ENCODE assay signal across 9 cellular contexts in the genomic region with DNA sequence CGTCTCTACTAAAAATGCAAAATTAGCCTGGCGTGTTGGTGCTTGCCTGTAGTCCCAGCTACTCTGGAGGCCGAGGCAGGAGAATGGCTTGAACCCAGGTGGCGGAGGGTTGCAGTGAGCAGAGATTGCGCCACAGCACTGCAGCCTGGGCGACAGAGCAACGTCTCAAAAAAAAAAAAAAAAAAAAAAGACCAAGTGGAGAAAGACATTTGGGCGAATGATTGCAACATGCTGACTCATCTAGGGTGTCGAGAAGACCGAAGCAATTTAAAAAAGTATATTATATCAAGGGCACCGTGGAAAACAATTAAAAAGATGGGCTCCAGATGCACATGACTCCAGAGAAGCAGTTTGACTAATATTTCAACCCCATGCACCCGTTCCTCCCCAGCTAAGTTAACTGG. TPM values are rescaled to one million over a fixed set of nuclear protein-coding genes. Genes with fewer than 3 reads are reported as not detected.
A peak's percentile ranks its signal among the peaks of the same experiment; 100 is the strongest.
DNase-seq lines count a peak whose midpoint lies in the region; ATAC-seq, FAIRE-seq and TF ChIP-seq lines count a peak whose summit lies in the region.
"Had no signal": no experiment of that assay in that cellular context is flagged by ENCODE, and none has a peak within 500 bp of the region (broad histone marks: within the 10 kb centered on the region; RNA-seq: fewer than 3 reads in every experiment).

No MANE protein-coding gene starts in this region.

- TF ChIP-seq CTCF in K562 (IDR thresholded peaks at IDR 0.05 in 2 of 3, conservative IDR thresholded peaks at IDR 0.05 in 1 of 3; ENCODE audit: insufficient read depth in 2 of 3, low read depth in 1 of 3, low read length in 3 of 3) (no peak), HepG2 (CRISPR knock-in tag; IDR thresholded peaks at IDR 0.05) (no peak)

- BruUV-seq in K562 (replicated peaks; lab: Mats Ljungman, UMichigan), result no TSS peak
- BruUV-seq in HepG2 (replicated peaks; lab: Mats Ljungman, UMichigan), result no TSS peak

- H3K4me2 ChIP-seq in K562 (ENCODE audit: insufficient read depth, low read length) (peak overlapping the region; percentile 51), HepG2 (ENCODE audit: low read depth, low read length) (0 out of 2 replicates have a peak overlapping the region, but pooled peaks have one; percentile 18)

- TF ChIP-seq POLR2A in K562 (conservative IDR thresholded peaks at IDR 0.05) (no peak), HepG2 (IDR thresholded peaks at IDR 0.05; ENCODE audit: insufficient read depth in 1 of 2, low read depth in 2 of 2, low read length in 2 of 2) (no peak)

- H3K27ac ChIP-seq in K562 (ENCODE audit: extremely low read depth, low read depth, low read length), result no peak overlapping the region
- H3K27ac ChIP-seq in HepG2 (ENCODE audit: extremely low read length, insufficient read depth, low read length), result no peak overlapping the region

- POLR2A ChIA-PET in K562 (lab: Yijun Ruan, JAX), result interaction anchor here (0.8 kb wide), 2 partner anchors 23 to 89 kb away, joined by 3 read pairs; no protein-coding TSS in a partner anchor
- POLR2A ChIA-PET in HepG2 (lab: Yijun Ruan, JAX), result no interaction called here

- H3K36me3 ChIP-seq in K562 (ENCODE audit: control insufficient read depth, insufficient read depth, low read length) (no peaks in the 10 kb centered on the region), HepG2 (replicated peaks in 1 of 2; ENCODE audit: control insufficient read depth in 1 of 2, insufficient read depth in 2 of 2, low read length in 2 of 2) (no peaks in the 10 kb centered on the region)

- DNase-seq in Right ventricle myocardium inferior (ENCODE audit: missing footprints), result peak; percentile 72
- no peak for DNase-seq in cardiac septum (ENCODE audit: low spot score)
- DNase-seq in K562 (ENCODE audit: extremely low read depth in 1 of 4, low spot score in 3 of 4), result peak in 2 of 4 experiments; percentile 19 to 37
- DNase-seq in HepG2 (ENCODE audit: low spot score), result no peak
- no peak for DNase-seq in GDM1 (lab: John Stamatoyannopoulos, UW)
- no peak for DNase-seq in cerebellum (ENCODE audit: low spot score)
- DNase-seq: NCI-H510A treated with DMSO at 0.1 percent for 48 hours had no signal

- WGBS in K562 (ENCODE audit: insufficient coverage, low coverage, missing lambda C conversion rate), result 4% methylated on average over 11 of the region's 12 CpGs
- WGBS in HepG2 (ENCODE audit: low lambda C conversion rate), result 7% methylated on average over 12 of the region's 12 CpGs

- intact Hi-C loops in Right ventricle myocardium inferior (cut with DNase I), result loop anchor here (5.0 to 10.0 kb wide), 3 partner anchors 574 to 1087 kb away; no protein-coding TSS in a partner anchor
- intact Hi-C loops in cardiac septum (cut with DNase I), result loop anchor here (5.0 to 10.0 kb wide), 3 partner anchors 954 to 1282 kb away; no protein-coding TSS in a partner anchor
- intact Hi-C loops in K562 (cut with micrococcal nuclease), result loop anchor here (5.0 to 10.0 kb wide), 4 partner anchors 394 to 1282 kb away; no protein-coding TSS in a partner anchor
- intact Hi-C loops in HepG2 (cut with micrococcal nuclease; ENCODE audit: unreplicated experiment), result loop anchor here (5.0 to 10.0 kb wide), 3 partner anchors 56 to 1332 kb away; no protein-coding TSS in a partner anchor

- peak overlapping the region; percentile 4; the same call in 1 of the 2 replicates for H3K4me3 ChIP-seq in K562
- H3K4me3 ChIP-seq in HepG2 (replicated peaks in 1 of 3; ENCODE audit: insufficient read depth in 1 of 3, low read depth in 2 of 3, low read length in 3 of 3), result no peak overlapping the region

- FAIRE-seq in K562 (lab: Jason Lieb, UNC) (no peak), HepG2 (lab: Jason Lieb, UNC) (no peak)

- H3K9ac ChIP-seq in K562 (ENCODE audit: insufficient read depth in 1 of 2, low read depth in 2 of 2, low read length in 2 of 2) (peak overlapping the region in 1 of 2 experiments; percentile 44; a peak in 1 of 4 replicates), HepG2 (ENCODE audit: insufficient read depth, low read depth, low read length) (no peak overlapping the region)

- no peak for TF ChIP-seq EP300 in K562 (IDR thresholded peaks at IDR 0.05; ENCODE audit: low read length)
- TF ChIP-seq EP300 in HepG2 (IDR thresholded peaks at IDR 0.05; ENCODE audit: low read depth in 2 of 2, low read length in 2 of 2), result no peak
- no peak for TF ChIP-seq EP300 in HepG2 (CRISPR knock-in tag; IDR thresholded peaks at IDR 0.05; ENCODE audit: borderline replicate concordance)

- H4K20me1 ChIP-seq in K562 (replicated peaks; ENCODE audit: control insufficient read depth, insufficient read depth, low read length), result 0 out of 2 replicates have a peak, but pooled peaks cover 4% of the 10 kb centered on the region
- H4K20me1 ChIP-seq in HepG2 (ENCODE audit: insufficient read depth, low read length), result no peaks in the 10 kb centered on the region

- ATAC-seq in Right ventricle myocardium inferior (peak; percentile 47), K562 (peak; percentile 72), HepG2 (no peak), HG03442 (IDR thresholded peaks at IDR 0.05; ENCODE audit: unreplicated experiment) (no peak)
- ATAC-seq in activated CD4-positive, CD25-positive, alpha-beta regulatory T cell treated with anti-CD3 and anti-CD28 coated beads, Interleukin-2, amount 50 U/mL, for 24 hours, result no peak

- H3K27me3 ChIP-seq in K562 (ENCODE audit: control insufficient read depth in 2 of 2, insufficient read depth in 2 of 2, low read length in 2 of 2), result no peaks in the 10 kb centered on the region; a peak in 1 of 5 replicates
- no peaks in the 10 kb centered on the region for H3K27me3 ChIP-seq in HepG2 (ENCODE audit: control insufficient read depth in 1 of 2, insufficient read depth in 2 of 2, low read length in 2 of 2)

- no peaks in the 10 kb centered on the region for H3K79me2 ChIP-seq in K562 (ENCODE audit: control insufficient read depth, insufficient read depth, low read length)
- no peaks in the 10 kb centered on the region for H3K79me2 ChIP-seq in HepG2 (ENCODE audit: insufficient read depth, low read length)

- H3K4me1 ChIP-seq in K562 (replicated peaks in 1 of 2; ENCODE audit: control insufficient read depth in 2 of 2, insufficient read depth in 2 of 2, low read length in 2 of 2) (no peaks in the 10 kb centered on the region), HepG2 (ENCODE audit: insufficient read depth, low read length) (no peaks in the 10 kb centered on the region)

- CTCF ChIA-PET in K562 (lab: Yijun Ruan, JAX; ENCODE audit: low intra/inter-chr PET ratio) (no interaction called here), HepG2 (lab: Yijun Ruan, JAX; ENCODE audit: low intra/inter-chr PET ratio, low total read pairs) (no interaction called here)

- no peaks in the 10 kb centered on the region for H3K9me1 ChIP-seq in K562 (ENCODE audit: control insufficient read depth, insufficient read depth, low read length)

- in situ Hi-C loops in K562 (cut with MboI) (no loop called here), HepG2 (cut with HindIII; ENCODE audit: extremely low pct_ligation_motif_present, low pct_unique_long_range_greater_than_20kb) (loop anchor here (25.0 kb wide), 2 partner anchors 1082 to 1332 kb away; no protein-coding TSS in a partner anchor)

- H3K9me3 ChIP-seq in K562 (replicated peaks; ENCODE audit: control insufficient read depth, insufficient read depth, low read depth, low read length) (no peaks in the 10 kb centered on the region), HepG2 (ENCODE audit: low read length) (no peaks in the 10 kb centered on the region)

- H2AFZ ChIP-seq in K562 (ENCODE audit: low read depth, low read length) (peak overlapping the region; percentile 74), HepG2 (ENCODE audit: low read length) (peak overlapping the region; percentile 72)

- TF ChIP-seq RAD21 in K562 (CRISPR knock-in tag; conservative IDR thresholded peaks at IDR 0.05 in 1 of 2, IDR thresholded peaks at IDR 0.05 in 1 of 2) (no peak), HepG2 (CRISPR knock-in tag; IDR thresholded peaks at IDR 0.05) (no peak)

RNA-seq across cellular contexts. Expression of gene KLF4, which starts 9.2 kb away (rescaled TPM):
- 36.9 TPM for total RNA-seq in Right ventricle myocardium inferior
- total RNA-seq in cardiac septum, result 19.8 TPM
- total RNA-seq in K562 (2011; cell fraction: chromatin; rRNA removed; ENCODE audit: low replicate concordance), result 0.40 and 0.62 TPM in 2 replicates
- total RNA-seq in K562 (2011; cell fraction: nucleolus; rRNA removed), result 0.67 and 0.79 TPM in 2 replicates
- 0.22 and 0.69 TPM in 2 replicates for total RNA-seq in K562 (2011; cell fraction: nucleoplasm; rRNA removed)
- 0.24 and 0.27 TPM in 2 replicates for total RNA-seq in K562 (2014; rRNA removed)
- total RNA-seq in K562 (2014; rRNA removed; fragmentation: Illumina TruSeq; extraction: Trizol), result 0.22 and 0.26 TPM in 2 replicates
- total RNA-seq in K562 (2015; rRNA removed; fragmentation: Illumina TruSeq; extraction: Trizol), result 0.11 and 0.23 TPM in 2 replicates
- total RNA-seq in K562 (2021), result 0.95 and 1.0 TPM in 2 replicates
- polyA plus RNA-seq in K562 (2011; rRNA removed), result 0.08 and 0.29 TPM in 2 replicates
- polyA plus RNA-seq in K562 (2011; cell fraction: cytosol; rRNA removed), result 0.04 and 0.55 TPM in 2 replicates
- 0.21 and 1.1 TPM in 2 replicates for polyA plus RNA-seq in K562 (2011; cell fraction: nucleus; rRNA removed)
- 0.38 and 1.2 TPM in 2 replicates for polyA plus RNA-seq in K562 (2012)
- polyA plus RNA-seq in K562 (2014; fragmentation: Illumina TruSeq; extraction: Trizol), result 0.24 and 0.30 TPM in 2 replicates
- under 1 TPM; 0.04 to 0.07 TPM for polyA plus RNA-seq in K562 (2014; fragmentation: Nextera tagmentation; extraction: Ambion mirVana)
- 0.09 and 0.57 TPM in 2 replicates for polyA plus RNA-seq in K562 (2014; rRNA removed)
- polyA minus RNA-seq in K562 (2011; rRNA and poly(A)+ RNA removed), result 0.30 TPM in 1 of 2 replicates, not detected in the other
- polyA minus RNA-seq in K562 (2011; cell fraction: cytosol; rRNA and poly(A)+ RNA removed), result 0.73 and 0.95 TPM in 2 replicates
- polyA minus RNA-seq in K562 (2011; cell fraction: nucleus; rRNA and poly(A)+ RNA removed), result 0.56 and 0.94 TPM in 2 replicates
- 0.20 TPM in 1 of 2 replicates, not detected in the other for total RNA-seq in HepG2 (2016; rRNA removed; fragmentation: Illumina TruSeq; extraction: Trizol)
- not detected in 2 replicates for total RNA-seq in HepG2 (2016; cell fraction: cytosol; rRNA removed; fragmentation: Illumina TruSeq; extraction: Trizol; ENCODE audit: low read depth)
- total RNA-seq in HepG2 (2016; cell fraction: insoluble cytoplasmic fraction; rRNA removed; fragmentation: Illumina TruSeq; extraction: Trizol), result 0.28 TPM in 1 of 2 replicates, not detected in the other
- 0.09 and 0.17 TPM in 2 replicates for total RNA-seq in HepG2 (2016; cell fraction: membrane; rRNA removed; fragmentation: Illumina TruSeq; extraction: Trizol)
- total RNA-seq in HepG2 (2016; cell fraction: nucleus; rRNA removed; fragmentation: Illumina TruSeq; extraction: Trizol), result 0.40 and 0.88 TPM in 2 replicates
- 0.37 and 0.55 TPM in 2 replicates for polyA plus RNA-seq in HepG2 (2011; rRNA removed)
- polyA plus RNA-seq in HepG2 (2011; cell fraction: cytosol; rRNA removed), result 0.42 and 0.46 TPM in 2 replicates
- 1.9 and 2.3 TPM in 2 replicates for polyA plus RNA-seq in HepG2 (2011; cell fraction: nucleus; rRNA removed)
- 0.13 and 1.5 TPM in 2 replicates for polyA plus RNA-seq in HepG2 (2012)
- polyA plus RNA-seq in HepG2 (2016; cell fraction: cytosol; fragmentation: Illumina TruSeq; extraction: Trizol; ENCODE audit: low read depth), result not detected in 2 replicates
- 0.11 TPM in 1 of 2 replicates, not detected in the other for polyA plus RNA-seq in HepG2 (2016; cell fraction: insoluble cytoplasmic fraction; fragmentation: Illumina TruSeq; extraction: Trizol; ENCODE audit: low read depth)
- polyA plus RNA-seq in HepG2 (2016; cell fraction: membrane; fragmentation: Illumina TruSeq; extraction: Trizol; ENCODE audit: low read depth), result 0.07 and 0.26 TPM in 2 replicates
- 0.53 and 0.56 TPM in 2 replicates for polyA plus RNA-seq in HepG2 (2016; cell fraction: nucleus; fragmentation: Illumina TruSeq; extraction: Trizol; ENCODE audit: insufficient read depth, low read depth)
- polyA minus RNA-seq in HepG2 (2011; rRNA and poly(A)+ RNA removed; ENCODE audit: low replicate concordance), result 0.56 and 10.8 TPM in 2 replicates
- polyA minus RNA-seq in HepG2 (2011; cell fraction: cytosol; rRNA and poly(A)+ RNA removed), result 0.26 and 1.2 TPM in 2 replicates
- 1.1 and 1.3 TPM in 2 replicates for polyA minus RNA-seq in HepG2 (2011; cell fraction: nucleus; rRNA and poly(A)+ RNA removed)
- 5.4 TPM for total RNA-seq in cerebellum

Comparison
In these comparisons a context has a peak if more than half of its experiments do, and no peak if none do; other contexts are left out.
1. ATAC-seq: peak in Right ventricle myocardium inferior (single experiment) and K562 (single experiment); none in HepG2 (single experiment), activated CD4-positive, CD25-positive, alpha-beta regulatory T cell treated with anti-CD3 and anti-CD28 coated beads, Interleukin-2, amount 50 U/mL, for 24 hours (0 of 2) and HG03442 (single experiment).